ENCODE assay signal across 18 cellular contexts in the genomic region with DNA sequence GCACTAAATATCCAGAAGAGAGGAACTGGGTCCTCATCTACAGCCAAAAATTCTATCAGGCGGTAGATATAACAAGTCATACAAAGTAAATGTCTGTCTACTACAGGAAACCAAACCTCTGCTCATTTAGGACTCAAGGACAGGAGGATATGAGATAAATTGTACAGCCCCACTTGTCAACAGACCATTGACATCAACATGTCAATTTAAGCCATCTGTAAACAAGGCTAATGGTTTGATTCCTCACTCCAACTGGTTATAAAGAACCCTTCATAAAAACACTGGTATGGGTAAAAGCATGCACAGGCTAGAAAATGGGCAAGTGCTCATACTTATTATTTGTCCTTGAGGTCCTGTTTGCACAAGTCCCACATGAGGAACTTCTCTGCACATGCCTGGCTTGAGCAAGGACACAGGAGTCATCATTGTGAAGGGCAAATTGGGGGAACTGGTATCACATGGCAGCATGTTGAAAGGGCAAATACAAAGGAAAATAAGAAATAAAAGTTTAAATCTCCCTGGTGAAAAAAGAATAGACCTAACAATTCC. TPM values are rescaled to one million over a fixed set of nuclear protein-coding genes. Genes with fewer than 3 reads are reported as not detected.
"Had no signal": no experiment of that assay in that cellular context is flagged by ENCODE, and none has a peak within 500 bp of the region (broad histone marks: within the 10 kb centered on the region; RNA-seq: fewer than 3 reads in every experiment).

No MANE protein-coding gene starts in this region.

- H3K4me1 ChIP-seq: esophagus muscularis mucosa, gastroesophageal sphincter had no signal

- H3K36me3 ChIP-seq: esophagus muscularis mucosa, gastroesophageal sphincter, heart left ventricle had no signal

- H3K27ac ChIP-seq: esophagus muscularis mucosa, gastroesophageal sphincter, heart left ventricle had no signal

- H3K4me3 ChIP-seq: esophagus muscularis mucosa, gastroesophageal sphincter, heart left ventricle, mucosa of descending colon had no signal

- ATAC-seq: gastroesophageal sphincter, heart left ventricle, mucosa of descending colon had no signal

- H3K9me3 ChIP-seq: esophagus muscularis mucosa, gastroesophageal sphincter, heart left ventricle, mucosa of descending colon had no signal

- DNase-seq: activated CD8-positive, alpha-beta memory T cell treated with anti-CD3 and anti-CD28 coated beads for 24 hours; activated CD8-positive, alpha-beta memory T cell treated with anti-CD3 and anti-CD28 coated beads, Interleukin-2, amount 50 U/mL, for 48 hours; activated effector memory CD4-positive, alpha-beta T cell treated with anti-CD3 and anti-CD28 coated beads, Interleukin-2, amount 50 U/mL, for 16 hours; activated naive CD4-positive, alpha-beta T cell treated with anti-CD3 and anti-CD28 coated beads, Interleukin-2, amount 50 U/mL, for 16 hours; activated T-cell treated with anti-CD3 and anti-CD28 coated beads, Interleukin-2, amount 50 U/mL, for 48 hours; cerebellar nuclear complex; effector CD8-positive, alpha-beta T cell; heart left ventricle; immature natural killer cell; mesenchymal stem cell; mucosa of descending colon; naive B cell; retina; stimulated activated CD8-positive, alpha-beta memory T cell treated with anti-CD3 and anti-CD28 coated beads, Interleukin-4, amount 100 ng/mL, for 48 hours; stimulated activated naive CD4-positive, alpha-beta T cell had no signal

- H3K27me3 ChIP-seq: gastroesophageal sphincter had no signal

RNA-seq across cellular contexts. Expression of gene SMIM10, which starts 18.3 kb away (rescaled TPM):
- total RNA-seq: bronchial epithelial cell had no signal
